8 cellular contexts compared by ENCODE assay signal in genomic region chr10:124125305-124126116, GRCh38. TPM values are rescaled to one million over a fixed set of nuclear protein-coding genes. Genes with fewer than 3 reads are reported as not detected.
A peak's percentile ranks its signal among the peaks of the same experiment; 100 is the strongest.
DNase-seq lines count a peak whose midpoint lies in the region; ATAC-seq and TF ChIP-seq lines count a peak whose summit lies in the region.

No MANE protein-coding gene starts in this region.

- H3K27me3 ChIP-seq in tibial artery: no peaks in the 10 kb centered on the region

- no peaks in the 10 kb centered on the region for H3K9me3 ChIP-seq in tibial artery

- H3K27ac ChIP-seq in tibial artery: no peak overlapping the region

- no peak overlapping the region for H3K4me3 Mint-ChIP-seq in activated CD8-positive, alpha-beta T cell treated with anti-CD3 and anti-CD28 coated beads for 36 hours
- no peak overlapping the region for H3K4me3 Mint-ChIP-seq in activated CD8-positive, alpha-beta T cell treated with anti-CD3 and anti-CD28 coated beads, Interleukin-2, amount 10 ng/mL, durations not matched to agents 7 days and 5 days

- H3K4me3 ChIP-seq in fibroblast of villous mesenchyme (ENCODE audit: low read depth, low read length) (no peak overlapping the region), tibial artery (no peak overlapping the region)

- no peak overlapping the region for H3K27ac Mint-ChIP-seq in activated CD8-positive, alpha-beta T cell treated with anti-CD3 and anti-CD28 coated beads for 36 hours
- H3K27ac Mint-ChIP-seq in activated CD8-positive, alpha-beta T cell treated with anti-CD3 and anti-CD28 coated beads, Interleukin-2, amount 10 ng/mL, durations not matched to agents 7 days and 5 days: no peak overlapping the region

- no peaks in the 10 kb centered on the region for H3K9me3 Mint-ChIP-seq in activated CD8-positive, alpha-beta T cell treated with anti-CD3 and anti-CD28 coated beads for 36 hours
- H3K9me3 Mint-ChIP-seq in activated CD8-positive, alpha-beta T cell treated with anti-CD3 and anti-CD28 coated beads, Interleukin-2, amount 10 ng/mL, durations not matched to agents 7 days and 5 days (ENCODE audit: insufficient read depth): no peaks in the 10 kb centered on the region

- H3K27me3 Mint-ChIP-seq in activated CD8-positive, alpha-beta T cell treated with anti-CD3 and anti-CD28 coated beads for 36 hours: no peaks in the 10 kb centered on the region
- H3K27me3 Mint-ChIP-seq in activated CD8-positive, alpha-beta T cell treated with anti-CD3 and anti-CD28 coated beads, Interleukin-2, amount 10 ng/mL, durations not matched to agents 7 days and 5 days (ENCODE audit: low read depth): no peaks in the 10 kb centered on the region

- peak; percentile 61 for TF ChIP-seq CTCF in activated CD8-positive, alpha-beta T cell treated with anti-CD3 and anti-CD28 coated beads for 36 hours (IDR thresholded peaks at IDR 0.05)
- TF ChIP-seq CTCF in fibroblast of villous mesenchyme (IDR thresholded peaks at IDR 0.05; ENCODE audit: insufficient read depth, low read depth, low read length) (peak; percentile 41), tibial artery (IDR thresholded peaks at IDR 0.05) (peak; percentile 19 to 28)

- peaks cover 0 to 6% (median 2%) of the 10 kb centered on the region in 4 donors for H3K4me1 ChIP-seq in tibial artery

- CTCF ChIA-PET in activated CD8-positive, alpha-beta T cell treated with anti-CD3 and anti-CD28 coated beads for 36 hours (lab: Charles Lee): interaction anchor here (1.2 to 1.5 kb wide), 4 partner anchors 24 to 263 kb away, joined by 3 to 7 read pairs (median 4); no protein-coding TSS in a partner anchor
- CTCF ChIA-PET in activated CD8-positive, alpha-beta T cell treated with anti-CD3 and anti-CD28 coated beads, Interleukin-2, amount 10 ng/mL, durations not matched to agents 7 days and 5 days (lab: Charles Lee): interaction anchor here (0.7 to 1.5 kb wide), 5 partner anchors 9 to 265 kb away, joined by 3 read pairs; no protein-coding TSS in a partner anchor

- peak; percentile 17 for DNase-seq in activated CD8-positive, alpha-beta T cell treated with anti-CD3 and anti-CD28 coated beads for 36 hours
- no peak for DNase-seq in activated CD8-positive, alpha-beta T cell treated with anti-CD3 and anti-CD28 coated beads, Interleukin-2, amount 10 ng/mL, durations not matched to agents 7 days and 5 days
- peak; percentile 16 for DNase-seq in RKO (ENCODE audit: low spot score)
- peak; percentile 23 for DNase-seq in fibroblast of villous mesenchyme (ENCODE audit: low read depth)
- DNase-seq in tibial artery: no peak
- DNase-seq in NCI-H2171 (lab: John Stamatoyannopoulos, UW): no peak
- no peak for DNase-seq in islet precursor cell

- ATAC-seq in activated CD8-positive, alpha-beta T cell treated with anti-CD3 and anti-CD28 coated beads for 36 hours: peak; percentile 55
- ATAC-seq in activated CD8-positive, alpha-beta T cell treated with anti-CD3 and anti-CD28 coated beads, Interleukin-2, amount 10 ng/mL, durations not matched to agents 7 days and 5 days: no peak
- ATAC-seq in GM18858 (IDR thresholded peaks at IDR 0.05; ENCODE audit: unreplicated experiment): no peak

- intact Hi-C loops in activated CD8-positive, alpha-beta T cell treated with anti-CD3 and anti-CD28 coated beads for 36 hours (cut with micrococcal nuclease): no loop called here
- intact Hi-C loops in tibial artery (cut with DNase I; ENCODE audit: low total_unique reads): no loop called here

- H3K36me3 ChIP-seq in tibial artery: no peaks in the 10 kb centered on the region

- POLR2A ChIA-PET in activated CD8-positive, alpha-beta T cell treated with anti-CD3 and anti-CD28 coated beads for 36 hours (lab: Charles Lee): interaction anchor here (1.8 kb wide), 1 partner anchor 10 kb away, joined by 4 read pairs; no protein-coding TSS in a partner anchor
- POLR2A ChIA-PET in activated CD8-positive, alpha-beta T cell treated with anti-CD3 and anti-CD28 coated beads, Interleukin-2, amount 10 ng/mL, durations not matched to agents 7 days and 5 days (lab: Charles Lee): no interaction called here

- H3K36me3 Mint-ChIP-seq in activated CD8-positive, alpha-beta T cell treated with anti-CD3 and anti-CD28 coated beads for 36 hours (ENCODE audit: low read depth): no peaks in the 10 kb centered on the region
- no peaks in the 10 kb centered on the region for H3K36me3 Mint-ChIP-seq in activated CD8-positive, alpha-beta T cell treated with anti-CD3 and anti-CD28 coated beads, Interleukin-2, amount 10 ng/mL, durations not matched to agents 7 days and 5 days (ENCODE audit: low read depth)

- H3K4me1 Mint-ChIP-seq in activated CD8-positive, alpha-beta T cell treated with anti-CD3 and anti-CD28 coated beads for 36 hours (ENCODE audit: low read depth): no peaks in the 10 kb centered on the region
- H3K4me1 Mint-ChIP-seq in activated CD8-positive, alpha-beta T cell treated with anti-CD3 and anti-CD28 coated beads, Interleukin-2, amount 10 ng/mL, durations not matched to agents 7 days and 5 days (ENCODE audit: low read depth): no peaks in the 10 kb centered on the region

RNA-seq across cellular contexts. Expression of gene CHST15, which starts 32.1 kb away (rescaled TPM):
- total RNA-seq in activated CD8-positive, alpha-beta T cell treated with anti-CD3 and anti-CD28 coated beads for 36 hours: under 1 TPM; 0.36 to 0.81 TPM
- total RNA-seq in activated CD8-positive, alpha-beta T cell treated with anti-CD3 and anti-CD28 coated beads, Interleukin-2, amount 10 ng/mL, durations not matched to agents 7 days and 5 days: not detected
- 7.4 and 16.4 TPM in 2 replicates for total RNA-seq in fibroblast of villous mesenchyme

Comparison
In these comparisons a context has a peak if more than half of its experiments do, and no peak if none do; other contexts are left out.
1. DNase-seq: peak in activated CD8-positive, alpha-beta T cell treated with anti-CD3 and anti-CD28 coated beads for 36 hours (single experiment), RKO (single experiment) and fibroblast of villous mesenchyme (single experiment); none in activated CD8-positive, alpha-beta T cell treated with anti-CD3 and anti-CD28 coated beads, Interleukin-2, amount 10 ng/mL, durations not matched to agents 7 days and 5 days (single experiment), tibial artery (0 of 2), NCI-H2171 (single experiment) and islet precursor cell (single experiment).
2. Peak in every context shown above with its lines, with median percentiles within 50 percentile points of each other: CTCF ChIP-seq.